Comparison of ENCODE assay signal across 1 cellular context in the genomic region with DNA sequence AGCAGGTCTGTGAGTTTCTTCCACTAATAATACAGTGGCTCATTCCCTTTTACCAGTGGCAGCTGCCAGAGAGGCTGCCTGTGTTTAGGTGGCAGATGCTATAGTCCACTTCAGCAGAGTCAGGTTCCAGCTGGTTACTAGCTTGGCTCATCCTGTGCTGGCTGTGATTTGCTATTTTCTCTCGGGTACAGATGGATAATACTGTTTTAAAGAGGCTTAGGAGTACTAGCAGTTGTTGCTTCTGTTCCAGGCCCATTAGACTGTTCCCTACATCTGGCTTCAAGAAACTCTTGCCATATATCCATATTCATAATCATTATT.
TF ChIP-seq lines count a peak whose summit lies in the region.

No MANE protein-coding gene starts in this region.

TF ChIP-seq in GM23338, 12 proteins besides CTCF, POLR2A, EP300 and RAD21 (continued from another document):
- no peak for TF ChIP-seq JUNB (IDR thresholded peaks at IDR 0.05; ENCODE audit: unreplicated experiment)
